27 cellular contexts compared by ENCODE assay signal in genomic region chr3:164199982-164200823, GRCh38.
"Had no signal": no experiment of that assay in that cellular context is flagged by ENCODE, and none has a peak within 500 bp of the region (broad histone marks: within the 10 kb centered on the region; RNA-seq: fewer than 3 reads in every experiment).

No MANE protein-coding gene starts in this region.

- H3K4me3 Mint-ChIP-seq: activated CD8-positive, alpha-beta T cell treated with anti-CD3 and anti-CD28 coated beads, Interleukin-2, amount 10 ng/mL, durations not matched to agents 7 days and 5 days; activated naive CD4-positive, alpha-beta T cell treated with anti-CD3 and anti-CD28 coated beads, Interleukin-2, amount 50 U/mL, for 24 hours; memory B cell; nephron progenitor cell; stimulated activated effector memory CD8-positive, alpha-beta T cell treated with anti-CD3 and anti-CD28 coated beads, Interleukin-12 subunit alpha, Interleukin-12 subunit beta, amount 100 ng/mL, for 72 hours; stimulated activated naive CD8-positive, alpha-beta T cell treated with anti-CD3 and anti-CD28 coated beads, Interleukin-15, amount 100 ng/mL, for 72 hours; T-helper 2 cell treated with Interferon-gamma antibody and Interleukin-4, amounts not matched to agents 5 μg/mL and 100 μg/mL, for 36 hours had no signal

- H3K4me1 ChIP-seq: ascending aorta, right lobe of liver, tibial nerve, uterus had no signal

- H3K9me3 Mint-ChIP-seq: nephron progenitor cell; stimulated activated naive CD8-positive, alpha-beta T cell treated with anti-CD3 and anti-CD28 coated beads, Interleukin-15, amount 100 ng/mL, for 72 hours had no signal

- H3K4me3 ChIP-seq: ascending aorta, hepatocyte, mucosa of descending colon, right lobe of liver, skin epidermis, tibial nerve, uterus had no signal

- H2AFZ ChIP-seq: hepatocyte had no signal

- FAIRE-seq: colon had no signal

- H3K9me3 ChIP-seq: ascending aorta, mucosa of descending colon, right lobe of liver, tibial nerve, uterus had no signal

- H3K27ac Mint-ChIP-seq: activated CD8-positive, alpha-beta T cell treated with anti-CD3 and anti-CD28 coated beads, Interleukin-2, amount 10 ng/mL, durations not matched to agents 7 days and 5 days; activated naive CD4-positive, alpha-beta T cell treated with anti-CD3 and anti-CD28 coated beads, Interleukin-2, amount 50 U/mL, for 24 hours; memory B cell; nephron progenitor cell; stimulated activated effector memory CD8-positive, alpha-beta T cell treated with anti-CD3 and anti-CD28 coated beads, Interleukin-12 subunit alpha, Interleukin-12 subunit beta, amount 100 ng/mL, for 72 hours; stimulated activated naive CD8-positive, alpha-beta T cell treated with anti-CD3 and anti-CD28 coated beads, Interleukin-15, amount 100 ng/mL, for 72 hours; T-helper 2 cell treated with Interferon-gamma antibody and Interleukin-4, amounts not matched to agents 5 μg/mL and 100 μg/mL, for 36 hours had no signal

- H3K36me3 Mint-ChIP-seq: activated naive CD4-positive, alpha-beta T cell treated with anti-CD3 and anti-CD28 coated beads, Interleukin-2, amount 50 U/mL, for 24 hours; memory B cell; stimulated activated effector memory CD8-positive, alpha-beta T cell treated with anti-CD3 and anti-CD28 coated beads, Interleukin-12 subunit alpha, Interleukin-12 subunit beta, amount 100 ng/mL, for 72 hours had no signal

- H3K4me2 ChIP-seq: hepatocyte had no signal

- H3K27me3 Mint-ChIP-seq: activated naive CD4-positive, alpha-beta T cell treated with anti-CD3 and anti-CD28 coated beads, Interleukin-2, amount 50 U/mL, for 24 hours; memory B cell; stimulated activated naive CD8-positive, alpha-beta T cell treated with anti-CD3 and anti-CD28 coated beads, Interleukin-15, amount 100 ng/mL, for 72 hours had no signal

- H3K4me1 Mint-ChIP-seq: activated naive CD4-positive, alpha-beta T cell treated with anti-CD3 and anti-CD28 coated beads, Interleukin-2, amount 50 U/mL, for 24 hours; memory B cell; nephron progenitor cell; stimulated activated effector memory CD8-positive, alpha-beta T cell treated with anti-CD3 and anti-CD28 coated beads, Interleukin-12 subunit alpha, Interleukin-12 subunit beta, amount 100 ng/mL, for 72 hours; stimulated activated naive CD8-positive, alpha-beta T cell treated with anti-CD3 and anti-CD28 coated beads, Interleukin-15, amount 100 ng/mL, for 72 hours had no signal

- DNase-seq: activated CD4-positive, alpha-beta T cell treated with anti-CD3 and anti-CD28 coated beads for 1 hour; activated CD4-positive, alpha-beta T cell treated with anti-CD3 and anti-CD28 coated beads, Interleukin-2, amount 50 U/mL, for 1 hour; activated CD8-positive, alpha-beta T cell treated with anti-CD3 and anti-CD28 coated beads, Interleukin-2, amount 10 ng/mL, durations not matched to agents 7 days and 5 days; activated gamma-delta T cell treated with Interleukin-2 at 50 U/mL for 16 hours; brain microvascular endothelial cell; central memory CD4-positive, alpha-beta T cell; effector memory CD4-positive, alpha-beta T cell; foreskin melanocyte; left cardiac atrium; mucosa of descending colon; nephron progenitor cell; occipital lobe; posterior cingulate gyrus; right lobe of liver; stimulated activated CD4-positive, alpha-beta T cell treated with anti-CD3 and anti-CD28 coated beads, Interleukin-2, amount 100 ng/mL, for 24 hours; stimulated activated naive CD8-positive, alpha-beta T cell treated with anti-CD3 and anti-CD28 coated beads, Interleukin-15, amount 100 ng/mL, for 72 hours; uterus; WERI-Rb-1 had no signal

- H3K36me3 ChIP-seq: ascending aorta, brain microvascular endothelial cell, right lobe of liver, tibial nerve, uterus, WERI-Rb-1 had no signal

- H3K27me3 ChIP-seq: ascending aorta, brain microvascular endothelial cell, hepatocyte, right lobe of liver, tibial nerve, uterus had no signal

- H3K79me2 ChIP-seq: hepatocyte had no signal

- ATAC-seq: activated CD8-positive, alpha-beta T cell treated with anti-CD3 and anti-CD28 coated beads, Interleukin-2, amount 10 ng/mL, durations not matched to agents 7 days and 5 days; left cardiac atrium; mucosa of descending colon; right lobe of liver; stimulated activated effector memory CD8-positive, alpha-beta T cell treated with anti-CD3 and anti-CD28 coated beads, Interleukin-12 subunit alpha, Interleukin-12 subunit beta, amount 100 ng/mL, for 72 hours; stimulated activated naive CD8-positive, alpha-beta T cell treated with anti-CD3 and anti-CD28 coated beads, Interleukin-15, amount 100 ng/mL, for 72 hours had no signal

- H3K27ac ChIP-seq: ascending aorta, brain microvascular endothelial cell, hepatocyte, right lobe of liver, skin epidermis, tibial nerve, uterus, WERI-Rb-1 had no signal
